In the genomic region with DNA sequence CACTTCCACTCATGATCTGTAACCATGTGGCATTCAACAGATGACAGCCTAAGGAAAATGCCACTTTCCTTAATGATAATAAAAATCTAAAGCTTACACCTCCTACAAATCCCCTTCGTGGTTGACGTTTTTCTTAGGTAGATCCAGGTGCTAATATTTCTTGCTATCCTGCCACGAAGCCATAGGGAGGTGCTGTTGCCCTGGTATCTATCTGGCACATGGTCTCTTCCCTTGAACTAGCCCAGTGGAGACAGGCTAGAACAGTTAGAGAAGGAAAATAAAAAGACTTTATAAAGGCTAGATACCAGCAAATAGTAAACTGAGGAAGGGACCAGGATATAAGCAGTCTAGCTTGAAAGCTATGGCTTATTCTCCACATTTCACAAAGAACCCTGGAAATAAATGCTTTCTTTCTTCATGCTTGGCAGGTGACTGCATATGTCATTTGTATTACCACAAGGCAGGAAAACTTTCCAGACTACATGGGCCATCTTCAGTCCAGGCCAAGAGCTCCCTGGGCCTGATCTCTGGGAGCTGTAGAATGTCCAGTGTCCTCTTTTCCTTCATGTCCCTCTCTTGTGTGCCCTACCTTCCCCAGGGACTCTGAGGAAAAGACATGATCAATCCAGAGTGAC, we compare ENCODE assay signal across 9 cellular contexts. TPM values are rescaled to one million over a fixed set of nuclear protein-coding genes. Genes with fewer than 3 reads are reported as not detected.
DNase-seq lines count a peak whose midpoint lies in the region; FAIRE-seq and TF ChIP-seq lines count a peak whose summit lies in the region.
"Had no signal": no experiment of that assay in that cellular context is flagged by ENCODE, and none has a peak within 500 bp of the region (broad histone marks: within the 10 kb centered on the region; RNA-seq: fewer than 3 reads in every experiment).

No MANE protein-coding gene starts in this region.

- peak; percentile 55 for TF ChIP-seq CTCF in D721Med (IDR thresholded peaks at IDR 0.05; ENCODE audit: insufficient read depth, missing control alignments)
- peak; percentile 26 for TF ChIP-seq CTCF in endothelial cell (IDR thresholded peaks at IDR 0.05; ENCODE audit: unreplicated experiment)
- TF ChIP-seq CTCF in prostate gland (IDR thresholded peaks at IDR 0.05) = peak; percentile 11 to 61 (median 44)
- TF ChIP-seq CTCF in CD14-positive monocyte (IDR thresholded peaks at IDR 0.05) = no peak

- H3K4me1 Mint-ChIP-seq in endothelial cell (ENCODE audit: unreplicated experiment) (no peaks in the 10 kb centered on the region), CD14-positive monocyte (peaks cover 15% of the 10 kb centered on the region)
- H3K4me1 Mint-ChIP-seq in CD4-positive, alpha-beta memory T cell = no peaks in the 10 kb centered on the region

- H3K27me3 Mint-ChIP-seq in endothelial cell (ENCODE audit: unreplicated experiment) (peaks cover 4% of the 10 kb centered on the region), CD14-positive monocyte (ENCODE audit: low read depth in 3 of 3) (peaks cover 4 to 13% (median 5%) of the 10 kb centered on the region in 3 donors)
- peaks cover 0 to 9% of the 10 kb centered on the region in 2 donors for H3K27me3 Mint-ChIP-seq in CD4-positive, alpha-beta memory T cell

- no peaks in the 10 kb centered on the region for H3K9me3 Mint-ChIP-seq in endothelial cell (ENCODE audit: unreplicated experiment)
- peaks cover 0 to 6% (median 0%) of the 10 kb centered on the region in 8 donors for H3K9me3 Mint-ChIP-seq in CD4-positive, alpha-beta memory T cell
- peaks cover 0 to 10% (median 3%) of the 10 kb centered on the region in 7 donors for H3K9me3 Mint-ChIP-seq in CD14-positive monocyte

- no peak for TF ChIP-seq POLR2A in prostate gland (IDR thresholded peaks at IDR 0.05)

- no peak overlapping the region for H3K27ac Mint-ChIP-seq in endothelial cell (ENCODE audit: unreplicated experiment)
- no peak overlapping the region for H3K27ac Mint-ChIP-seq in CD4-positive, alpha-beta memory T cell
- peak overlapping the region in 1 of 7 donors; percentile 59 for H3K27ac Mint-ChIP-seq in CD14-positive monocyte

- H3K4me3 ChIP-seq in H7 (ENCODE audit: insufficient read depth, low read depth, low read length) = no peak overlapping the region
- H3K4me3 ChIP-seq in prostate gland = no peak overlapping the region
- no peak overlapping the region for H3K4me3 ChIP-seq in CD4-positive, alpha-beta memory T cell (ENCODE audit: low read length in 2 of 2)

- no peaks in the 10 kb centered on the region for H3K4me1 ChIP-seq in prostate gland (replicated peaks)
- H3K4me1 ChIP-seq in CD4-positive, alpha-beta memory T cell (ENCODE audit: insufficient read depth, low read length) = no peaks in the 10 kb centered on the region

- H3K36me3 Mint-ChIP-seq in endothelial cell (ENCODE audit: low read depth, unreplicated experiment) (no peaks in the 10 kb centered on the region), CD14-positive monocyte (no peaks in the 10 kb centered on the region)
- no peaks in the 10 kb centered on the region for H3K36me3 Mint-ChIP-seq in CD4-positive, alpha-beta memory T cell

- H3K36me3 ChIP-seq in H7 (replicated peaks; ENCODE audit: control insufficient read depth, insufficient read depth, low read length) (no peaks in the 10 kb centered on the region), prostate gland (no peaks in the 10 kb centered on the region)
- H3K36me3 ChIP-seq in CD4-positive, alpha-beta memory T cell (ENCODE audit: insufficient read depth, low read length) = no peaks in the 10 kb centered on the region

- intact Hi-C loops in prostate gland (cut with DNase I) = loop anchor here (10.0 kb wide), 2 partner anchors 274 to 334 kb away; no protein-coding TSS in a partner anchor
- intact Hi-C loops in CD4-positive, alpha-beta memory T cell (cut with micrococcal nuclease) = no loop called here
- intact Hi-C loops in CD14-positive monocyte (cut with micrococcal nuclease) = no loop called here

- H3K27me3 ChIP-seq in H7 (ENCODE audit: control insufficient read depth, insufficient read depth, low read length) (no peaks in the 10 kb centered on the region), prostate gland (replicated peaks; ENCODE audit: insufficient read depth) (no peaks in the 10 kb centered on the region)
- H3K27me3 ChIP-seq in CD4-positive, alpha-beta memory T cell (ENCODE audit: insufficient read depth, low read length) = no peaks in the 10 kb centered on the region

- H3K4me3 Mint-ChIP-seq in endothelial cell (ENCODE audit: unreplicated experiment) (no peak overlapping the region), CD14-positive monocyte (no peak overlapping the region)
- H3K4me3 Mint-ChIP-seq in CD4-positive, alpha-beta memory T cell = no peak overlapping the region

- DNase-seq in D721Med (ENCODE audit: insufficient read length, low spot score) (no peak), H7 (peak; percentile 77), NCI-H446 treated with DMSO at 0.1 percent for 48 hours (lab: John Stamatoyannopoulos, UW) (peak; percentile 2), endothelial cell (ENCODE audit: low spot score) (peak; percentile 16), prostate gland (ENCODE audit: low spot score) (peak; percentile 36), CD1c-positive myeloid dendritic cell (ENCODE audit: extremely low spot score) (no peak), CD14-positive monocyte (ENCODE audit: low spot score) (no peak)
- no peak for DNase-seq in CD4-positive, alpha-beta memory T cell

- no peak for FAIRE-seq in D721Med (lab: Jason Lieb, UNC)
- FAIRE-seq: astrocyte had no signal

- H3K27ac ChIP-seq in prostate gland = no peak overlapping the region
- H3K27ac ChIP-seq in CD4-positive, alpha-beta memory T cell (ENCODE audit: low read depth, low read length) = no peak overlapping the region

- whole genome bisulfite sequencing in prostate gland = 8% methylated on average over 3 of the region's 3 CpGs

- POLR2A ChIA-PET in CD4-positive, alpha-beta memory T cell (lab: Charles Lee; ENCODE audit: partially characterized antibody) = no interaction called here

- H3K9me3 ChIP-seq in prostate gland = no peaks in the 10 kb centered on the region
- no peaks in the 10 kb centered on the region for H3K9me3 ChIP-seq in CD4-positive, alpha-beta memory T cell (ENCODE audit: control insufficient read depth in 1 of 2, low read length in 2 of 2)

- CTCF ChIA-PET in CD4-positive, alpha-beta memory T cell (lab: Charles Lee; ENCODE audit: partially characterized antibody) = interaction anchor here (0.8 kb wide), 2 partner anchors 9 to 22 kb away, joined by 3 to 4 read pairs; no protein-coding TSS in a partner anchor

RNA-seq across cellular contexts. Expression of a gene that starts 15.3 kb away (rescaled TPM):
- total RNA-seq in H7 (2014; rRNA removed; shearing (Covaris generic)) = not detected in 2 replicates
- total RNA-seq in endothelial cell (ENCODE audit: unreplicated experiment) (not detected), prostate gland (not detected)
- total RNA-seq in CD4-positive, alpha-beta memory T cell = not detected
- polyA plus RNA-seq in CD4-positive, alpha-beta memory T cell = not detected
- not detected for polyA plus RNA-seq in CD14-positive monocyte
- total RNA-seq: astrocyte had no signal

Comparison
In these comparisons a context has a peak if more than half of its experiments do, and no peak if none do; other contexts are left out.
1. DNase-seq: peak in H7 (single experiment), NCI-H446 treated with DMSO at 0.1 percent for 48 hours (single experiment), endothelial cell (single experiment) and prostate gland (single experiment); none in D721Med (single experiment), CD1c-positive myeloid dendritic cell (single experiment), CD4-positive, alpha-beta memory T cell (0 of 5) and CD14-positive monocyte (single experiment).